ENCODE assay signal across 22 cellular contexts in genomic region chr4:21195682-21196081, GRCh38.
DNase-seq lines count a peak whose midpoint lies in the region; ATAC-seq and TF ChIP-seq lines count a peak whose summit lies in the region.
"Had no signal": no experiment of that assay in that cellular context is flagged by ENCODE, and none has a peak within 500 bp of the region (broad histone marks: within the 10 kb centered on the region; RNA-seq: fewer than 3 reads in every experiment).

No MANE protein-coding gene starts in this region.

- POLR2A ChIA-PET in activated CD4-positive, alpha-beta memory T cell treated with anti-CD3 and anti-CD28 coated beads for 36 hours (lab: Charles Lee), result no interaction called here

- no peak overlapping the region for H3K27ac Mint-ChIP-seq in activated CD4-positive, alpha-beta memory T cell treated with anti-CD3 and anti-CD28 coated beads for 36 hours
- H3K27ac Mint-ChIP-seq: CD4-positive, alpha-beta T cell had no signal

- intact Hi-C loops in activated CD4-positive, alpha-beta memory T cell treated with anti-CD3 and anti-CD28 coated beads for 36 hours (cut with micrococcal nuclease), result no loop called here

- no peaks in the 10 kb centered on the region for H3K9me3 Mint-ChIP-seq in activated CD4-positive, alpha-beta memory T cell treated with anti-CD3 and anti-CD28 coated beads for 36 hours

- no peak for ATAC-seq in HG02678 (IDR thresholded peaks at IDR 0.05; ENCODE audit: unreplicated experiment)
- ATAC-seq: Panc1 had no signal

- in situ Hi-C loops in SK-MEL-5 (cut with HindIII; ENCODE audit: low pct_unique_long_range_greater_than_20kb, low sequenced_read_pairs), result no loop called here

- H3K27me3 Mint-ChIP-seq in activated CD4-positive, alpha-beta memory T cell treated with anti-CD3 and anti-CD28 coated beads for 36 hours, result no peaks in the 10 kb centered on the region
- H3K27me3 Mint-ChIP-seq: CD4-positive, alpha-beta T cell had no signal

- no peak overlapping the region for H3K4me3 ChIP-seq in epithelial cell of esophagus (ENCODE audit: low read length)
- H3K4me3 ChIP-seq: BLaER1 had no signal

- H3K36me3 Mint-ChIP-seq in activated CD4-positive, alpha-beta memory T cell treated with anti-CD3 and anti-CD28 coated beads for 36 hours, result no peaks in the 10 kb centered on the region

- no peaks in the 10 kb centered on the region for H3K4me1 Mint-ChIP-seq in activated CD4-positive, alpha-beta memory T cell treated with anti-CD3 and anti-CD28 coated beads for 36 hours (ENCODE audit: low read depth)

- CTCF ChIA-PET in activated CD4-positive, alpha-beta memory T cell treated with anti-CD3 and anti-CD28 coated beads for 36 hours (lab: Charles Lee), result no interaction called here

- no peak overlapping the region for H3K4me3 Mint-ChIP-seq in activated CD4-positive, alpha-beta memory T cell treated with anti-CD3 and anti-CD28 coated beads for 36 hours
- H3K4me3 Mint-ChIP-seq: CD4-positive, alpha-beta T cell had no signal

- peak; percentile 7 for DNase-seq in DMS79 treated with DMSO at 0.1 percent for 48 hours (lab: John Stamatoyannopoulos, UW)
- no peak for DNase-seq in DMS79 (lab: John Stamatoyannopoulos, UW)
- DNase-seq in SK-MEL-5 (ENCODE audit: low read depth, low spot score), result peak; percentile 22
- DNase-seq in epithelial cell of esophagus (ENCODE audit: low read depth), result peak; percentile 56
- peak; percentile 18 for DNase-seq in left kidney (ENCODE audit: low read depth, low spot score)
- DNase-seq in NCI-H774 (lab: John Stamatoyannopoulos, UW), result no peak
- no peak for DNase-seq in activated CD4-positive, alpha-beta memory T cell treated with anti-CD3 and anti-CD28 coated beads for 36 hours
- DNase-seq: ACHN; CD4-positive, alpha-beta T cell; COR-L47; DMS 273 treated with DMSO at 0.1 percent for 48 hours; HCEC 1CT; KBM-7; NCI-H1092 treated with DMSO at 0.1 percent for 48 hours; NCI-H1436 treated with DMSO at 0.1 percent for 48 hours; NCI-H1930; NCI-H345; NCI-H524; NCI-H82 had no signal

- no peak for TF ChIP-seq CTCF in epithelial cell of esophagus (IDR thresholded peaks at IDR 0.05; ENCODE audit: insufficient read depth, low read depth, low read length, missing control alignments)

Comparison
In these comparisons a context has a peak if more than half of its experiments do, and no peak if none do; other contexts are left out.
1. DNase-seq: peak in DMS79 treated with DMSO at 0.1 percent for 48 hours (single experiment), SK-MEL-5 (single experiment), epithelial cell of esophagus (single experiment) and left kidney (single experiment); none in DMS79 (single experiment), NCI-H774 (single experiment) and activated CD4-positive, alpha-beta memory T cell treated with anti-CD3 and anti-CD28 coated beads for 36 hours (single experiment).